ENCODE assay signal across 20 cellular contexts in genomic region chr18:74427442-74428112, GRCh38. TPM values are rescaled to one million over a fixed set of nuclear protein-coding genes. Genes with fewer than 3 reads are reported as not detected.
DNase-seq lines count a peak whose midpoint lies in the region; ATAC-seq, FAIRE-seq and TF ChIP-seq lines count a peak whose summit lies in the region.
"Had no signal": no experiment of that assay in that cellular context is flagged by ENCODE, and none has a peak within 500 bp of the region (broad histone marks: within the 10 kb centered on the region; RNA-seq: fewer than 3 reads in every experiment).

No MANE protein-coding gene starts in this region.

- no peak overlapping the region for H2AFZ ChIP-seq in HepG2 (ENCODE audit: low read length)
- H2AFZ ChIP-seq in mesenchymal stem cell (ENCODE audit: low read depth, low read length): no peak overlapping the region
- no peak overlapping the region for H2AFZ ChIP-seq in neural progenitor cell (replicated peaks)
- H2AFZ ChIP-seq: GM23248 had no signal

- no peak overlapping the region for H3K4me3 Mint-ChIP-seq in neural progenitor cell
- no peak overlapping the region for H3K4me3 Mint-ChIP-seq in naive thymus-derived CD4-positive, alpha-beta T cell
- H3K4me3 Mint-ChIP-seq: CD4-positive, alpha-beta memory T cell; HFFc6 had no signal

- CTCF ChIA-PET in HepG2 (lab: Yijun Ruan, JAX; ENCODE audit: low intra/inter-chr PET ratio, low total read pairs): no interaction called here
- CTCF ChIA-PET in naive thymus-derived CD4-positive, alpha-beta T cell (lab: Charles Lee): no interaction called here

- H3K27me3 Mint-ChIP-seq in neural progenitor cell (ENCODE audit: insufficient read depth, low read depth): peaks cover 9% of the 10 kb centered on the region
- H3K27me3 Mint-ChIP-seq in naive thymus-derived CD4-positive, alpha-beta T cell: peaks cover 0 to 10% (median 0%) of the 10 kb centered on the region in 5 donors
- H3K27me3 Mint-ChIP-seq: CD4-positive, alpha-beta memory T cell had no signal

- no peak for FAIRE-seq in HepG2 (lab: Jason Lieb, UNC)
- FAIRE-seq: A549, GM19239, H54 had no signal

- no peak overlapping the region for H2BK15ac ChIP-seq in mesenchymal stem cell (ENCODE audit: low read depth, poor library complexity, severe bottlenecking)

- no peak for DNase-seq in HepG2 (ENCODE audit: low spot score)
- no peak for DNase-seq in right lobe of liver
- DNase-seq in mesenchymal stem cell: no peak
- no peak for DNase-seq in neural progenitor cell (ENCODE audit: low spot score)
- DNase-seq in Right ventricle myocardium superior: no peak
- no peak for DNase-seq in naive thymus-derived CD4-positive, alpha-beta T cell
- DNase-seq: AML-193; CD4-positive, alpha-beta memory T cell; DMS79 treated with DMSO at 0.1 percent for 48 hours; GF-D8; GM23248; HFFc6 had no signal

- H3K79me2 ChIP-seq in HepG2 (ENCODE audit: insufficient read depth, low read length) (no peaks in the 10 kb centered on the region), neural progenitor cell (ENCODE audit: low read depth) (no peaks in the 10 kb centered on the region)

- H3F3A ChIP-seq in neural progenitor cell (ENCODE audit: low read depth): no peaks in the 10 kb centered on the region

- H3K9me3 Mint-ChIP-seq in neural progenitor cell: peaks cover 8% of the 10 kb centered on the region
- peaks cover 0 to 7% (median 0%) of the 10 kb centered on the region in 11 donors for H3K9me3 Mint-ChIP-seq in naive thymus-derived CD4-positive, alpha-beta T cell

- no peak overlapping the region for H3K23ac ChIP-seq in mesenchymal stem cell (ENCODE audit: low read length in 2 of 2)

- peak overlapping the region; percentile 4 for H4K8ac ChIP-seq in mesenchymal stem cell (ENCODE audit: low read length)

- H2BK5ac ChIP-seq in mesenchymal stem cell (ENCODE audit: low read depth, low read length, poor library complexity, severe bottlenecking): no peak overlapping the region

- H3K36me3 Mint-ChIP-seq in neural progenitor cell: peaks cover 2% of the 10 kb centered on the region
- peaks cover 0 to 4% (median 0%) of the 10 kb centered on the region in 5 donors for H3K36me3 Mint-ChIP-seq in naive thymus-derived CD4-positive, alpha-beta T cell
- H3K36me3 Mint-ChIP-seq: CD4-positive, alpha-beta memory T cell had no signal

- TF ChIP-seq POLR2A in HepG2 (IDR thresholded peaks at IDR 0.05; ENCODE audit: insufficient read depth in 1 of 2, low read depth in 2 of 2, low read length in 2 of 2) (no peak), right lobe of liver (IDR thresholded peaks at IDR 0.05) (no peak)

- no peak overlapping the region for H2AK5ac ChIP-seq in mesenchymal stem cell (ENCODE audit: low read length, severe bottlenecking)

- H3K27ac ChIP-seq in HepG2 (ENCODE audit: extremely low read length, insufficient read depth, low read length) (no peak overlapping the region), right lobe of liver (no peak overlapping the region), mesenchymal stem cell (ENCODE audit: low read length, poor library complexity, severe bottlenecking) (no peak overlapping the region), neural progenitor cell (no peak overlapping the region)
- H3K27ac ChIP-seq in naive thymus-derived CD4-positive, alpha-beta T cell (ENCODE audit: low read depth, low read length): no peak overlapping the region
- H3K27ac ChIP-seq: 22Rv1, A549, C4-2B, GM23248 had no signal

- H3K27me3 ChIP-seq in HepG2 (ENCODE audit: control insufficient read depth in 1 of 2, insufficient read depth in 2 of 2, low read length in 2 of 2) (peaks cover 2 to 39% of the 10 kb centered on the region in 2 experiments; a peak in 3 of 5 replicates), right lobe of liver (no peaks in the 10 kb centered on the region), mesenchymal stem cell (ENCODE audit: control insufficient read depth in 1 of 2, insufficient read depth in 1 of 2, low read length in 2 of 2) (peaks cover 0 to 40% of the 10 kb centered on the region in 2 experiments), neural progenitor cell (no peaks in the 10 kb centered on the region)
- H3K27me3 ChIP-seq in naive thymus-derived CD4-positive, alpha-beta T cell (ENCODE audit: control insufficient read depth in 2 of 2, insufficient read depth in 2 of 2, low read length in 2 of 2): no peaks in the 10 kb centered on the region

- no peak overlapping the region for H4K91ac ChIP-seq in mesenchymal stem cell (ENCODE audit: low read length)

- TF ChIP-seq EP300 in HepG2 (IDR thresholded peaks at IDR 0.05; ENCODE audit: low read depth in 2 of 2, low read length in 2 of 2) (no peak), HepG2 (CRISPR knock-in tag; IDR thresholded peaks at IDR 0.05; ENCODE audit: borderline replicate concordance) (no peak)

- H3K4me3 ChIP-seq in HepG2 (replicated peaks in 1 of 3; ENCODE audit: insufficient read depth in 1 of 3, low read depth in 2 of 3, low read length in 3 of 3) (no peak overlapping the region), right lobe of liver (no peak overlapping the region), mesenchymal stem cell (ENCODE audit: insufficient read depth in 1 of 2, low read depth in 1 of 2, low read length in 2 of 2) (peak overlapping the region in 1 of 2 experiments; percentile 22), neural progenitor cell (no peak overlapping the region)
- no peak overlapping the region for H3K4me3 ChIP-seq in naive thymus-derived CD4-positive, alpha-beta T cell (ENCODE audit: low read length)
- H3K4me3 ChIP-seq: A549, GM23248 had no signal

- H3K79me1 ChIP-seq in mesenchymal stem cell (replicated peaks; ENCODE audit: low read length, poor library complexity, severe bottlenecking): no peaks in the 10 kb centered on the region

- peak overlapping the region in 1 of 2 experiments; percentile 13 for H3K14ac ChIP-seq in mesenchymal stem cell (ENCODE audit: low read length in 2 of 2)

- intact Hi-C loops in HepG2 (cut with micrococcal nuclease; ENCODE audit: unreplicated experiment) (no loop called here), right lobe of liver (cut with DNase I) (no loop called here), Right ventricle myocardium superior (cut with DNase I) (no loop called here)
- intact Hi-C loops in naive thymus-derived CD4-positive, alpha-beta T cell (cut with micrococcal nuclease): no loop called here

- H3K4me1 ChIP-seq in HepG2 (ENCODE audit: insufficient read depth, low read length) (no peaks in the 10 kb centered on the region), right lobe of liver (no peaks in the 10 kb centered on the region), mesenchymal stem cell (ENCODE audit: control insufficient read depth, insufficient read depth, low read depth, low read length) (no peaks in the 10 kb centered on the region), neural progenitor cell (peaks cover 10% of the 10 kb centered on the region)
- H3K4me1 ChIP-seq in naive thymus-derived CD4-positive, alpha-beta T cell (ENCODE audit: control insufficient read depth in 2 of 2, insufficient read depth in 2 of 2, low read length in 2 of 2): no peaks in the 10 kb centered on the region
- H3K4me1 ChIP-seq: A549 had no signal

- no peak overlapping the region for H3K4ac ChIP-seq in mesenchymal stem cell (ENCODE audit: low read depth in 1 of 2, low read length in 2 of 2)

- H2BK120ac ChIP-seq in mesenchymal stem cell (ENCODE audit: low read depth, low read length): no peak overlapping the region

- H3K9me3 ChIP-seq in HepG2 (ENCODE audit: low read length) (no peaks in the 10 kb centered on the region), right lobe of liver (no peaks in the 10 kb centered on the region), mesenchymal stem cell (ENCODE audit: control insufficient read depth, low read length) (peaks cover 27% of the 10 kb centered on the region), neural progenitor cell (ENCODE audit: low read depth) (no peaks in the 10 kb centered on the region)
- no peaks in the 10 kb centered on the region for H3K9me3 ChIP-seq in naive thymus-derived CD4-positive, alpha-beta T cell (ENCODE audit: control insufficient read depth in 2 of 3, low read length in 3 of 3)

- no peak overlapping the region for H2BK12ac ChIP-seq in mesenchymal stem cell (ENCODE audit: low read length in 2 of 2)

- peak overlapping the region; percentile 23 for H3K27ac Mint-ChIP-seq in neural progenitor cell
- peak overlapping the region in 2 of 9 donors; percentile 12 to 67 for H3K27ac Mint-ChIP-seq in naive thymus-derived CD4-positive, alpha-beta T cell
- H3K27ac Mint-ChIP-seq: HFFc6 had no signal

- POLR2A ChIA-PET in HepG2 (lab: Yijun Ruan, JAX): no interaction called here
- POLR2A ChIA-PET in naive thymus-derived CD4-positive, alpha-beta T cell (lab: Charles Lee): no interaction called here

- TF ChIP-seq CTCF in HepG2 (CRISPR knock-in tag; IDR thresholded peaks at IDR 0.05) (no peak), right lobe of liver (IDR thresholded peaks at IDR 0.05) (no peak), neural progenitor cell (IDR thresholded peaks at IDR 0.05) (no peak)

- no peak for TF ChIP-seq RAD21 in HepG2 (CRISPR knock-in tag; IDR thresholded peaks at IDR 0.05)

- ATAC-seq in HepG2 (no peak), right lobe of liver (no peak), Right ventricle myocardium superior (ENCODE audit: poor library complexity) (no peak), GM18867 (IDR thresholded peaks at IDR 0.05; ENCODE audit: unreplicated experiment) (no peak)
- ATAC-seq in naive thymus-derived CD4-positive, alpha-beta T cell: no peak
- ATAC-seq: A549, HCT116 had no signal

- H3K36me3 ChIP-seq in HepG2 (replicated peaks in 1 of 2; ENCODE audit: control insufficient read depth in 1 of 2, insufficient read depth in 2 of 2, low read length in 2 of 2) (no peaks in the 10 kb centered on the region), right lobe of liver (no peaks in the 10 kb centered on the region), mesenchymal stem cell (ENCODE audit: control insufficient read depth in 1 of 2, insufficient read depth in 2 of 2, low read depth in 1 of 2, low read length in 2 of 2) (no peaks in the 10 kb centered on the region), neural progenitor cell (no peaks in the 10 kb centered on the region)
- H3K36me3 ChIP-seq in naive thymus-derived CD4-positive, alpha-beta T cell (ENCODE audit: control insufficient read depth in 2 of 3, insufficient read depth in 3 of 3, low read length in 3 of 3): no peaks in the 10 kb centered on the region

- H3K4me2 ChIP-seq in HepG2 (ENCODE audit: low read depth, low read length): no peak overlapping the region
- no peak overlapping the region for H3K4me2 ChIP-seq in mesenchymal stem cell (ENCODE audit: low read length, poor library complexity, severe bottlenecking)
- H3K4me2 ChIP-seq in neural progenitor cell: no peak overlapping the region
- H3K4me2 ChIP-seq: A549 had no signal

- H3K18ac ChIP-seq in mesenchymal stem cell (ENCODE audit: low read depth in 1 of 2, low read length in 2 of 2): no peak overlapping the region

- H4K20me1 ChIP-seq in HepG2 (ENCODE audit: insufficient read depth, low read length) (no peaks in the 10 kb centered on the region), neural progenitor cell (ENCODE audit: low read depth) (no peaks in the 10 kb centered on the region)

- no peaks in the 10 kb centered on the region for H3K4me1 Mint-ChIP-seq in neural progenitor cell
- H3K4me1 Mint-ChIP-seq in naive thymus-derived CD4-positive, alpha-beta T cell: peaks cover 0 to 19% (median 5%) of the 10 kb centered on the region in 7 donors

- H3K9ac ChIP-seq in HepG2 (ENCODE audit: insufficient read depth, low read depth, low read length) (no peak overlapping the region), mesenchymal stem cell (ENCODE audit: low read length) (no peak overlapping the region), neural progenitor cell (no peak overlapping the region)
- H3K9ac ChIP-seq: GM23248 had no signal

- WGBS in HepG2 (ENCODE audit: low lambda C conversion rate): 55% methylated on average over 24 of the region's 24 CpGs
- 90% methylated on average over 21 of the region's 24 CpGs for WGBS in right lobe of liver (ENCODE audit: insufficient coverage, low coverage, low lambda C conversion rate, missing lambda C conversion rate)
- 94% methylated on average over 24 of the region's 24 CpGs for WGBS in mesenchymal stem cell

- in situ Hi-C loops in HepG2 (cut with HindIII; ENCODE audit: extremely low pct_ligation_motif_present, low pct_unique_long_range_greater_than_20kb): no loop called here

- BruUV-seq in HepG2 (replicated peaks; lab: Mats Ljungman, UMichigan): no TSS peak

RNA-seq across cellular contexts. Expression of gene DIPK1C, which starts 29.5 kb away (rescaled TPM):
- total RNA-seq in HepG2 (2016; rRNA removed; fragmentation: Illumina TruSeq; extraction: Trizol): not detected in 2 replicates
- total RNA-seq in HepG2 (2016; cell fraction: cytosol; rRNA removed; fragmentation: Illumina TruSeq; extraction: Trizol; ENCODE audit: low read depth): not detected in 2 replicates
- total RNA-seq in HepG2 (2016; cell fraction: insoluble cytoplasmic fraction; rRNA removed; fragmentation: Illumina TruSeq; extraction: Trizol): 0.09 TPM in 1 of 2 replicates, not detected in the other
- not detected in 2 replicates for total RNA-seq in HepG2 (2016; cell fraction: membrane; rRNA removed; fragmentation: Illumina TruSeq; extraction: Trizol)
- total RNA-seq in HepG2 (2016; cell fraction: nucleus; rRNA removed; fragmentation: Illumina TruSeq; extraction: Trizol): not detected in 2 replicates
- 1.1 and 1.8 TPM in 2 replicates for polyA plus RNA-seq in HepG2 (2011; rRNA removed)
- polyA plus RNA-seq in HepG2 (2011; cell fraction: cytosol; rRNA removed): 1.2 and 1.3 TPM in 2 replicates
- 0.43 and 0.53 TPM in 2 replicates for polyA plus RNA-seq in HepG2 (2011; cell fraction: nucleus; rRNA removed)
- 0.19 and 0.39 TPM in 2 replicates for polyA plus RNA-seq in HepG2 (2012)
- not detected in 2 replicates for polyA plus RNA-seq in HepG2 (2016; cell fraction: cytosol; fragmentation: Illumina TruSeq; extraction: Trizol; ENCODE audit: low read depth)
- polyA plus RNA-seq in HepG2 (2016; cell fraction: insoluble cytoplasmic fraction; fragmentation: Illumina TruSeq; extraction: Trizol; ENCODE audit: low read depth): not detected in 2 replicates
- polyA plus RNA-seq in HepG2 (2016; cell fraction: membrane; fragmentation: Illumina TruSeq; extraction: Trizol; ENCODE audit: low read depth): not detected in 2 replicates
- not detected in 2 replicates for polyA plus RNA-seq in HepG2 (2016; cell fraction: nucleus; fragmentation: Illumina TruSeq; extraction: Trizol; ENCODE audit: insufficient read depth, low read depth)
- 2.7 TPM in 1 of 2 replicates, not detected in the other for polyA minus RNA-seq in HepG2 (2011; rRNA and poly(A)+ RNA removed; ENCODE audit: low replicate concordance)
- polyA minus RNA-seq in HepG2 (2011; cell fraction: cytosol; rRNA and poly(A)+ RNA removed): 0.40 and 1.9 TPM in 2 replicates
- 0.52 and 0.75 TPM in 2 replicates for polyA minus RNA-seq in HepG2 (2011; cell fraction: nucleus; rRNA and poly(A)+ RNA removed)
- total RNA-seq in right lobe of liver: under 1 TPM in 3 of 6 experiments, not detected in 3; 0.06 to 0.37 (median 0.20) TPM
- not detected for polyA plus RNA-seq in mesenchymal stem cell (2013, experiment 1 of 2)
- not detected for polyA plus RNA-seq in mesenchymal stem cell (2013, experiment 2 of 2)
- total RNA-seq in neural progenitor cell (ENCODE audit: low replicate concordance): 12.9 and 13.7 TPM in 2 replicates
- total RNA-seq in Right ventricle myocardium superior: 3.3 TPM
- not detected for total RNA-seq in naive thymus-derived CD4-positive, alpha-beta T cell
- not detected for polyA plus RNA-seq in naive thymus-derived CD4-positive, alpha-beta T cell
- total RNA-seq: CD4-positive, alpha-beta memory T cell; GM23248; HFFc6 had no signal
- polyA plus RNA-seq: A549; BJ; CD4-positive, alpha-beta memory T cell; GM23248 had no signal
